ENCODE assay signal across 1 cellular context in genomic region chr22:30667486-30668305, GRCh38.
TF ChIP-seq lines count a peak whose summit lies in the region.

DUSP18 (minus strand) TSS chr22:30667875; CDS start chr22:30664003, 3,872 bp downstream.

TF ChIP-seq in K562, 482 proteins besides CTCF, POLR2A, EP300 and RAD21 (continued from another document and continues in another):
- TF ChIP-seq ZNF398 (CRISPR knock-in tag; IDR thresholded peaks at IDR 0.05) (no peak), ZSCAN32 (CRISPR knock-in tag; IDR thresholded peaks at IDR 0.05) (no peak), ARID4B (CRISPR knock-in tag; IDR thresholded peaks at IDR 0.05) (peak; percentile 54; the same call in 1 of the 2 replicates), HMBOX1 (IDR thresholded peaks at IDR 0.05) (no peak), ZNF318 (IDR thresholded peaks at IDR 0.05; ENCODE audit: borderline replicate concordance in 1 of 2, low read depth in 1 of 2) (no peak), TBL1XR1 (IDR thresholded peaks at IDR 0.05; ENCODE audit: low read length in 2 of 2) (no peak), POLR2B (IDR thresholded peaks at IDR 0.05; ENCODE audit: low read depth, partially characterized antibody) (peak; percentile 41), TARDBP (IDR thresholded peaks at IDR 0.05) (no peak), STAT6 (CRISPR knock-in tag; IDR thresholded peaks at IDR 0.05) (no peak), PPARD (CRISPR knock-in tag; IDR thresholded peaks at IDR 0.05) (no peak), RBM17 (IDR thresholded peaks at IDR 0.05; ENCODE audit: borderline replicate concordance, low read depth, low read length) (no peak), UBTF (IDR thresholded peaks at IDR 0.05; ENCODE audit: borderline replicate concordance in 1 of 2, low read depth in 2 of 2, low read length in 2 of 2) (no peak), ZHX1 (conservative IDR thresholded peaks at IDR 0.05; ENCODE audit: low read length) (no peak), HBP1 (CRISPR knock-in tag; IDR thresholded peaks at IDR 0.05) (no peak), HOMEZ (CRISPR knock-in tag; IDR thresholded peaks at IDR 0.05) (no peak), ZNF586 (CRISPR knock-in tag; conservative IDR thresholded peaks at IDR 0.05) (no peak), FUS (optimal IDR thresholded peaks at IDR 0.05; ENCODE audit: low read depth, low read length) (no peak), CCAR2 (IDR thresholded peaks at IDR 0.05; ENCODE audit: low read depth, low read length) (no peak), ELF1 (tag; IDR thresholded peaks at IDR 0.05) (no peak), KLF13 (tag; IDR thresholded peaks at IDR 0.05; ENCODE audit: borderline replicate concordance, low read depth) (no peak), FOSL1 (tag; conservative IDR thresholded peaks at IDR 0.05) (no peak)
